In the genomic region with DNA sequence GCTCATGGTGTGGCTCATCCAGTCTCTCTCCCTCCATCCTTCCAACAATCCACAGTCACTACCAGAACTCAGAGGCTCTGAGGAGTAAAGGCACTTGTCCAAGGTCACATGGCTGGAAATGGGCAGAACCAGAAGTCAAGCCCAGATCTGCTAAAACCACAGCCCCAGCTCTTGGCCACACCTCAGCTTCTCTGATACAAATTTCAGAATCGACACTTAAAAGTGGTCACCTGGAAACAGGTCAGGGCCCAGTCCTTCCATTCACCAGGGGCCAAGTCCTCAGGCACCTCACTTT, we compare ENCODE assay signal across 14 cellular contexts.
DNase-seq lines count a peak whose midpoint lies in the region; ATAC-seq and TF ChIP-seq lines count a peak whose summit lies in the region.
"Had no signal": no experiment of that assay in that cellular context is flagged by ENCODE, and none has a peak within 500 bp of the region (broad histone marks: within the 10 kb centered on the region; RNA-seq: fewer than 3 reads in every experiment).

No MANE protein-coding gene starts in this region.

- no peak for TF ChIP-seq CTCF in breast epithelium (IDR thresholded peaks at IDR 0.05)
- TF ChIP-seq CTCF in MCF 10A (IDR thresholded peaks at IDR 0.05; ENCODE audit: unreplicated experiment): no peak
- no peak for TF ChIP-seq CTCF in upper lobe of right lung (IDR thresholded peaks at IDR 0.05)
- no peak for TF ChIP-seq CTCF in GM13977 (IDR thresholded peaks at IDR 0.05; ENCODE audit: extremely low read depth, insufficient read depth, missing control alignments)

- H3K4me3 Mint-ChIP-seq in MCF 10A (ENCODE audit: unreplicated experiment): no peak overlapping the region
- no peak overlapping the region for H3K4me3 Mint-ChIP-seq in activated naive CD8-positive, alpha-beta T cell treated with anti-CD3 and anti-CD28 coated beads, Interleukin-2, amount 50 U/mL, for 24 hours
- H3K4me3 Mint-ChIP-seq: memory B cell had no signal

- H3K36me3 ChIP-seq in breast epithelium (no peaks in the 10 kb centered on the region), muscle layer of duodenum (ENCODE audit: control insufficient read depth in 1 of 2, insufficient read depth in 2 of 2, low read length in 2 of 2) (no peaks in the 10 kb centered on the region), upper lobe of right lung (no peaks in the 10 kb centered on the region)
- H3K36me3 ChIP-seq: right atrium auricular region had no signal

- in situ Hi-C loops in GM13977 (cut with MboI; ENCODE audit: low pct_unique_long_range_greater_than_20kb, low sequenced_read_pairs, unreplicated experiment): no loop called here

- H3K4me1 ChIP-seq in breast epithelium: peaks cover 2 to 24% of the 10 kb centered on the region in 2 donors
- H3K4me1 ChIP-seq in muscle layer of duodenum (ENCODE audit: control insufficient read depth in 1 of 2, insufficient read depth in 2 of 2, low read length in 2 of 2): peaks cover 27 to 62% of the 10 kb centered on the region in 2 donors
- peaks cover 38% of the 10 kb centered on the region for H3K4me1 ChIP-seq in upper lobe of right lung

- peaks cover 12% of the 10 kb centered on the region for H3K4me1 Mint-ChIP-seq in MCF 10A (ENCODE audit: insufficient read depth, unreplicated experiment)
- peaks cover 81% of the 10 kb centered on the region for H3K4me1 Mint-ChIP-seq in activated naive CD8-positive, alpha-beta T cell treated with anti-CD3 and anti-CD28 coated beads, Interleukin-2, amount 50 U/mL, for 24 hours

- intact Hi-C loops in breast epithelium (cut with DNase I; ENCODE audit: low total_unique reads): no loop called here
- intact Hi-C loops in MCF 10A (cut with micrococcal nuclease): no loop called here
- intact Hi-C loops in upper lobe of right lung (cut with DNase I): no loop called here

- H3K36me3 Mint-ChIP-seq in MCF 10A (ENCODE audit: insufficient read depth, unreplicated experiment): no peaks in the 10 kb centered on the region
- peaks cover 3% of the 10 kb centered on the region for H3K36me3 Mint-ChIP-seq in activated naive CD8-positive, alpha-beta T cell treated with anti-CD3 and anti-CD28 coated beads, Interleukin-2, amount 50 U/mL, for 24 hours (ENCODE audit: low read depth)

- no peak overlapping the region for H3K27ac Mint-ChIP-seq in MCF 10A (ENCODE audit: low read depth, unreplicated experiment)
- H3K27ac Mint-ChIP-seq in activated naive CD8-positive, alpha-beta T cell treated with anti-CD3 and anti-CD28 coated beads, Interleukin-2, amount 50 U/mL, for 24 hours: peak overlapping the region; percentile 17
- H3K27ac Mint-ChIP-seq: memory B cell had no signal

- DNase-seq in breast epithelium (ENCODE audit: low spot score in 2 of 2) (no peak), MCF 10A (ENCODE audit: unreplicated experiment) (no peak), upper lobe of right lung (no peak), GM13977 (ENCODE audit: low spot score) (no peak), SKM-1 treated with dmso at 0.1 percent for 144 hours (lab: John Stamatoyannopoulos, UW; ENCODE audit: unreplicated experiment) (no peak)
- no peak for DNase-seq in activated naive CD8-positive, alpha-beta T cell treated with anti-CD3 and anti-CD28 coated beads, Interleukin-2, amount 50 U/mL, for 24 hours
- DNase-seq: AML-193; effector memory CD4-positive, alpha-beta T cell; EL; NCI-H345 had no signal

- H3K9me3 ChIP-seq in breast epithelium (no peaks in the 10 kb centered on the region), muscle layer of duodenum (ENCODE audit: control insufficient read depth in 1 of 2, low read length in 2 of 2) (no peaks in the 10 kb centered on the region), upper lobe of right lung (no peaks in the 10 kb centered on the region)
- H3K9me3 ChIP-seq: right atrium auricular region had no signal

- CTCF ChIA-PET in MCF 10A (lab: Yijun Ruan, JAX): no interaction called here

- H3K9me3 Mint-ChIP-seq in MCF 10A (ENCODE audit: unreplicated experiment): no peaks in the 10 kb centered on the region
- H3K9me3 Mint-ChIP-seq in activated naive CD8-positive, alpha-beta T cell treated with anti-CD3 and anti-CD28 coated beads, Interleukin-2, amount 50 U/mL, for 24 hours: no peaks in the 10 kb centered on the region
- H3K9me3 Mint-ChIP-seq: memory B cell had no signal

- no peak overlapping the region for H3K4me3 ChIP-seq in breast epithelium
- no peak overlapping the region for H3K4me3 ChIP-seq in muscle layer of duodenum (ENCODE audit: low read depth in 1 of 2, low read length in 2 of 2)
- no peak overlapping the region for H3K4me3 ChIP-seq in upper lobe of right lung
- H3K4me3 ChIP-seq: right atrium auricular region had no signal

- H3K27me3 ChIP-seq in breast epithelium (no peaks in the 10 kb centered on the region), muscle layer of duodenum (ENCODE audit: low read depth, low read length) (no peaks in the 10 kb centered on the region), upper lobe of right lung (no peaks in the 10 kb centered on the region)
- H3K27me3 ChIP-seq: right atrium auricular region had no signal

- POLR2A ChIA-PET in MCF 10A (lab: Yijun Ruan, JAX): no interaction called here

- no peaks in the 10 kb centered on the region for H3K27me3 Mint-ChIP-seq in MCF 10A (ENCODE audit: insufficient read depth, unreplicated experiment)
- H3K27me3 Mint-ChIP-seq in activated naive CD8-positive, alpha-beta T cell treated with anti-CD3 and anti-CD28 coated beads, Interleukin-2, amount 50 U/mL, for 24 hours: no peaks in the 10 kb centered on the region
- H3K27me3 Mint-ChIP-seq: memory B cell had no signal

- no peak for ATAC-seq in activated naive CD8-positive, alpha-beta T cell treated with anti-CD3 and anti-CD28 coated beads, Interleukin-2, amount 50 U/mL, for 24 hours
- no peak for ATAC-seq in upper lobe of right lung
- no peak for ATAC-seq in GM18867 (IDR thresholded peaks at IDR 0.05; ENCODE audit: unreplicated experiment)

- H3K27ac ChIP-seq in breast epithelium (peak overlapping the region; percentile 57 to 73), muscle layer of duodenum (ENCODE audit: low read length) (peak overlapping the region; percentile 76), upper lobe of right lung (peak overlapping the region; percentile 5)

- TF ChIP-seq POLR2A in breast epithelium (IDR thresholded peaks at IDR 0.05): no peak

- BruUV-seq in MCF 10A (replicated peaks; lab: Mats Ljungman, UMichigan): no TSS peak

Comparison
In these comparisons a context has a peak if more than half of its experiments do, and no peak if none do; other contexts are left out.
1. H3K27ac ChIP-seq: peak in every context shown above with its lines; median percentile 76 in muscle layer of duodenum; 65 in breast epithelium; 5 in upper lobe of right lung.